25 cellular contexts compared by ENCODE assay signal in genomic region chr10:77811831-77812430, GRCh38.
A peak's percentile ranks its signal among the peaks of the same experiment; 100 is the strongest.
DNase-seq lines count a peak whose midpoint lies in the region; ATAC-seq lines count a peak whose summit lies in the region.
"Had no signal": no experiment of that assay in that cellular context is flagged by ENCODE, and none has a peak within 500 bp of the region (broad histone marks: within the 10 kb centered on the region; RNA-seq: fewer than 3 reads in every experiment).

No MANE protein-coding gene starts in this region.

- H3K79me1 ChIP-seq in neuronal stem cell (ENCODE audit: low read depth, low read length), result peaks cover 3% of the 10 kb centered on the region

- no peaks in the 10 kb centered on the region for H3K4me1 ChIP-seq in neuronal stem cell (ENCODE audit: control insufficient read depth in 2 of 2, insufficient read depth in 1 of 2, low read depth in 1 of 2, low read length in 2 of 2)
- H3K4me1 ChIP-seq: A549 had no signal

- no peak overlapping the region for H3K27ac ChIP-seq in neuronal stem cell (replicated peaks; ENCODE audit: low read length)
- H3K27ac ChIP-seq: A549; BLaER1 treated with 17β-estradiol and CSF1 and Interleukin-3, amounts not matched to agents 10 nM and 100 nM had no signal

- H2BK15ac ChIP-seq in neuronal stem cell (ENCODE audit: low read length), result no peak overlapping the region

- H3K4me3 Mint-ChIP-seq in stimulated activated naive CD8-positive, alpha-beta T cell treated with anti-CD3 and anti-CD28 coated beads, Interleukin-15, amount 100 ng/mL, for 72 hours, result no peak overlapping the region
- no peak overlapping the region for H3K4me3 Mint-ChIP-seq in effector memory CD8-positive, alpha-beta T cell
- no peak overlapping the region for H3K4me3 Mint-ChIP-seq in stimulated activated effector memory CD8-positive, alpha-beta T cell treated with anti-CD3 and anti-CD28 coated beads, Interleukin-12 subunit alpha, Interleukin-12 subunit beta, amount 100 ng/mL, for 72 hours
- H3K4me3 Mint-ChIP-seq: CD14-positive monocyte; CD4-positive, alpha-beta T cell; CD8-positive, alpha-beta memory T cell; GM23338; H9 had no signal

- no peak overlapping the region for H3K4ac ChIP-seq in neuronal stem cell (ENCODE audit: low read length)

- no peaks in the 10 kb centered on the region for H3K27me3 ChIP-seq in neuronal stem cell (ENCODE audit: control insufficient read depth in 3 of 3, insufficient read depth in 3 of 3, low read depth in 1 of 3, low read length in 3 of 3)
- H3K27me3 ChIP-seq: BE2C; BLaER1 treated with 17β-estradiol and CSF1 and Interleukin-3, amounts not matched to agents 10 nM and 100 nM had no signal

- H3K36me3 ChIP-seq in neuronal stem cell (replicated peaks in 1 of 2; ENCODE audit: control insufficient read depth in 2 of 2, insufficient read depth in 2 of 2, low read length in 2 of 2), result peaks cover 62 to 94% of the 10 kb centered on the region in 2 donors

- no peaks in the 10 kb centered on the region for H3K9me3 ChIP-seq in neuronal stem cell (replicated peaks in 1 of 2; ENCODE audit: control insufficient read depth in 2 of 2, insufficient read depth in 1 of 2, low read depth in 1 of 2, low read length in 2 of 2)
- H3K9me3 ChIP-seq: A549; BE2C; BLaER1 treated with 17β-estradiol and CSF1 and Interleukin-3, amounts not matched to agents 10 nM and 100 nM had no signal

- no peak overlapping the region for H3K4me3 ChIP-seq in neuronal stem cell (ENCODE audit: low read length in 2 of 2)
- H3K4me3 ChIP-seq: A549; BLaER1 treated with 17β-estradiol and CSF1 and Interleukin-3, amounts not matched to agents 10 nM and 100 nM; GM12878; GM23338 had no signal

- no CpG with 5 or more reads among the region's 23 CpGs for WGBS in neuronal stem cell (ENCODE audit: extremely low coverage in 2 of 2, insufficient read length in 2 of 2, insufficient replicate concordance in 1 of 2), 2 donors

- no peaks in the 10 kb centered on the region for H3K27me3 Mint-ChIP-seq in stimulated activated naive CD8-positive, alpha-beta T cell treated with anti-CD3 and anti-CD28 coated beads, Interleukin-15, amount 100 ng/mL, for 72 hours
- no peaks in the 10 kb centered on the region for H3K27me3 Mint-ChIP-seq in effector memory CD8-positive, alpha-beta T cell
- H3K27me3 Mint-ChIP-seq: CD4-positive, alpha-beta T cell; CD8-positive, alpha-beta memory T cell had no signal

- H4K8ac ChIP-seq in neuronal stem cell (ENCODE audit: low read depth, low read length), result no peak overlapping the region

- H2AFZ ChIP-seq in neuronal stem cell (ENCODE audit: low read length), result no peak overlapping the region
- H2AFZ ChIP-seq: GM23338 had no signal

- peak overlapping the region; percentile 8 for H3K18ac ChIP-seq in neuronal stem cell (ENCODE audit: low read length)

- ATAC-seq in stimulated activated naive CD8-positive, alpha-beta T cell treated with anti-CD3 and anti-CD28 coated beads, Interleukin-15, amount 100 ng/mL, for 72 hours, result peak; percentile 26
- no peak for ATAC-seq in stimulated activated naive CD8-positive, alpha-beta T cell treated with anti-CD3 and anti-CD28 coated beads, Interleukin-15, Interleukin-2, amounts not matched to agents 100 U/mL and 50 U/mL, for 24 hours
- no peak for ATAC-seq in effector memory CD8-positive, alpha-beta T cell (replicated peaks)
- ATAC-seq in stimulated activated effector memory CD8-positive, alpha-beta T cell treated with anti-CD3 and anti-CD28 coated beads, Interleukin-12 subunit alpha, Interleukin-12 subunit beta, amount 100 ng/mL, for 72 hours, result no peak
- ATAC-seq in GM21526 (IDR thresholded peaks at IDR 0.05; ENCODE audit: low FRiP score, unreplicated experiment), result no peak
- ATAC-seq: A549, GM12878, GM23338, HCT116 had no signal

- H2BK12ac ChIP-seq in neuronal stem cell (ENCODE audit: low read length), result no peak overlapping the region

- no peak overlapping the region for H3K4me2 ChIP-seq in neuronal stem cell (ENCODE audit: insufficient read depth, low read length, poor library complexity, severe bottlenecking)
- H3K4me2 ChIP-seq: A549; BLaER1 treated with 17β-estradiol and CSF1 and Interleukin-3, amounts not matched to agents 10 nM and 100 nM; GM23338 had no signal

- no peaks in the 10 kb centered on the region for H3K4me1 Mint-ChIP-seq in stimulated activated naive CD8-positive, alpha-beta T cell treated with anti-CD3 and anti-CD28 coated beads, Interleukin-15, amount 100 ng/mL, for 72 hours
- peaks cover 0 to 3% of the 10 kb centered on the region in 2 donors for H3K4me1 Mint-ChIP-seq in effector memory CD8-positive, alpha-beta T cell (ENCODE audit: low read depth in 2 of 2)
- no peaks in the 10 kb centered on the region for H3K4me1 Mint-ChIP-seq in stimulated activated effector memory CD8-positive, alpha-beta T cell treated with anti-CD3 and anti-CD28 coated beads, Interleukin-12 subunit alpha, Interleukin-12 subunit beta, amount 100 ng/mL, for 72 hours
- H3K4me1 Mint-ChIP-seq: CD14-positive monocyte; CD8-positive, alpha-beta memory T cell; GM23338; H9 had no signal

- H3K9ac ChIP-seq in neuronal stem cell (ENCODE audit: low read depth, low read length, poor library complexity), result no peak overlapping the region
- H3K9ac ChIP-seq: BLaER1 treated with 17β-estradiol and CSF1 and Interleukin-3, amounts not matched to agents 10 nM and 100 nM had no signal

- H3K14ac ChIP-seq in neuronal stem cell (ENCODE audit: low read length), result no peak overlapping the region

- H4K91ac ChIP-seq in neuronal stem cell (ENCODE audit: low read depth, low read length, poor library complexity), result no peak overlapping the region

- H3K36me3 Mint-ChIP-seq in effector memory CD8-positive, alpha-beta T cell (ENCODE audit: insufficient read depth), result peaks cover 22% of the 10 kb centered on the region
- H3K36me3 Mint-ChIP-seq in stimulated activated effector memory CD8-positive, alpha-beta T cell treated with anti-CD3 and anti-CD28 coated beads, Interleukin-12 subunit alpha, Interleukin-12 subunit beta, amount 100 ng/mL, for 72 hours, result peaks cover 50% of the 10 kb centered on the region
- H3K36me3 Mint-ChIP-seq: CD14-positive monocyte; CD8-positive, alpha-beta memory T cell had no signal

- peak overlapping the region; percentile 27 for H3K23ac ChIP-seq in neuronal stem cell (ENCODE audit: low read depth, low read length, poor library complexity)

- no peaks in the 10 kb centered on the region for H3K9me3 Mint-ChIP-seq in stimulated activated naive CD8-positive, alpha-beta T cell treated with anti-CD3 and anti-CD28 coated beads, Interleukin-15, amount 100 ng/mL, for 72 hours
- H3K9me3 Mint-ChIP-seq in effector memory CD8-positive, alpha-beta T cell, result no peaks in the 10 kb centered on the region
- no peaks in the 10 kb centered on the region for H3K9me3 Mint-ChIP-seq in stimulated activated effector memory CD8-positive, alpha-beta T cell treated with anti-CD3 and anti-CD28 coated beads, Interleukin-12 subunit alpha, Interleukin-12 subunit beta, amount 100 ng/mL, for 72 hours
- H3K9me3 Mint-ChIP-seq: CD14-positive monocyte; CD4-positive, alpha-beta T cell; CD8-positive, alpha-beta memory T cell; GM23338; H9 had no signal

- H2BK120ac ChIP-seq in neuronal stem cell (ENCODE audit: low read depth, low read length), result no peak overlapping the region

- DNase-seq in stimulated activated naive CD8-positive, alpha-beta T cell treated with anti-CD3 and anti-CD28 coated beads, Interleukin-15, amount 100 ng/mL, for 72 hours, result no peak
- no peak for DNase-seq in stimulated activated naive CD8-positive, alpha-beta T cell treated with anti-CD3 and anti-CD28 coated beads, Interleukin-15, Interleukin-2, amounts not matched to agents 100 U/mL and 50 U/mL, for 24 hours
- DNase-seq in effector memory CD8-positive, alpha-beta T cell, result no peak
- no peak for DNase-seq in neuronal stem cell (ENCODE audit: low spot score)
- no peak for DNase-seq in stimulated activated effector memory CD8-positive, alpha-beta T cell treated with anti-CD3 and anti-CD28 coated beads, Interleukin-12 subunit alpha, Interleukin-12 subunit beta, amount 100 ng/mL, for 72 hours (ENCODE audit: low spot score in 2 of 2)
- DNase-seq in activated gamma-delta T cell (lab: John Stamatoyannopoulos, UW), result no peak
- no peak for DNase-seq in activated T-cell treated with anti-CD3 and anti-CD28 coated beads, Interleukin-2, amount 50 U/mL, for 1 hour
- DNase-seq: 8988T; ACHN; AML-193; BE2C; CD4-positive, alpha-beta T cell; CD8-positive, alpha-beta memory T cell; DMS 273 treated with DMSO at 0.1 percent for 48 hours; DMS79; EL; GDM1; H9 had no signal

- H2BK5ac ChIP-seq in neuronal stem cell (ENCODE audit: low read length), result no peak overlapping the region

- no peak overlapping the region for H3K27ac Mint-ChIP-seq in stimulated activated naive CD8-positive, alpha-beta T cell treated with anti-CD3 and anti-CD28 coated beads, Interleukin-15, amount 100 ng/mL, for 72 hours
- peak overlapping the region; percentile 8 to 47 for H3K27ac Mint-ChIP-seq in effector memory CD8-positive, alpha-beta T cell
- H3K27ac Mint-ChIP-seq in stimulated activated effector memory CD8-positive, alpha-beta T cell treated with anti-CD3 and anti-CD28 coated beads, Interleukin-12 subunit alpha, Interleukin-12 subunit beta, amount 100 ng/mL, for 72 hours, result peak overlapping the region; percentile 75
- H3K27ac Mint-ChIP-seq: CD4-positive, alpha-beta T cell; GM23338 had no signal

- no peak overlapping the region for H2AK5ac ChIP-seq in neuronal stem cell (ENCODE audit: low read depth, low read length)

Comparison
In these comparisons a context has a peak if more than half of its experiments do, and no peak if none do; other contexts are left out.
1. H3K27ac Mint-ChIP-seq: peak in effector memory CD8-positive, alpha-beta T cell (2 of 2) and stimulated activated effector memory CD8-positive, alpha-beta T cell treated with anti-CD3 and anti-CD28 coated beads, Interleukin-12 subunit alpha, Interleukin-12 subunit beta, amount 100 ng/mL, for 72 hours (single experiment); none in stimulated activated naive CD8-positive, alpha-beta T cell treated with anti-CD3 and anti-CD28 coated beads, Interleukin-15, amount 100 ng/mL, for 72 hours (0 of 2).